In genomic region chr20:63014710-63015109, GRCh38 we compare ENCODE assay signal across 15 cellular contexts. TPM values are rescaled to one million over a fixed set of nuclear protein-coding genes. Genes with fewer than 3 reads are reported as not detected.
A peak's percentile ranks its signal among the peaks of the same experiment; 100 is the strongest.
DNase-seq lines count a peak whose midpoint lies in the region; FAIRE-seq and TF ChIP-seq lines count a peak whose summit lies in the region.
"Had no signal": no experiment of that assay in that cellular context is flagged by ENCODE, and none has a peak within 500 bp of the region (broad histone marks: within the 10 kb centered on the region; RNA-seq: fewer than 3 reads in every experiment).

No MANE protein-coding gene starts in this region.

- no peaks in the 10 kb centered on the region for H3K9me1 ChIP-seq in endothelial cell of umbilical vein (replicated peaks; ENCODE audit: control insufficient read depth, extremely low read depth, insufficient read depth, low read length)

- peaks cover 37 to 42% of the 10 kb centered on the region in 2 experiments for H3K27me3 ChIP-seq in endothelial cell of umbilical vein (ENCODE audit: control insufficient read depth in 2 of 2, insufficient read depth in 2 of 2, low read length in 2 of 2)
- peaks cover 0 to 14% (median 1%) of the 10 kb centered on the region in 3 experiments for H3K27me3 ChIP-seq in neuronal stem cell (ENCODE audit: control insufficient read depth in 3 of 3, insufficient read depth in 3 of 3, low read depth in 1 of 3, low read length in 3 of 3)
- H3K27me3 ChIP-seq in brain microvascular endothelial cell (replicated peaks), result peaks cover 64% of the 10 kb centered on the region

- POLR2A ChIA-PET in endothelial cell of umbilical vein (lab: Charles Lee), result no interaction called here

- in situ Hi-C loops in brain microvascular endothelial cell (cut with HindIII; ENCODE audit: low pct_ligation_motif_present, low sequenced_read_pairs), result no loop called here

- H3K9me3 ChIP-seq in endothelial cell of umbilical vein (replicated peaks; ENCODE audit: control insufficient read depth, insufficient read depth, low read length) (no peaks in the 10 kb centered on the region), neuronal stem cell (replicated peaks in 1 of 2; ENCODE audit: control insufficient read depth in 2 of 2, insufficient read depth in 1 of 2, low read depth in 1 of 2, low read length in 2 of 2) (peaks cover 8 to 17% of the 10 kb centered on the region in 2 donors)

- H2AK5ac ChIP-seq in neuronal stem cell (ENCODE audit: low read depth, low read length), result peak overlapping the region; percentile 100

- TF ChIP-seq CTCF in GM10266 (IDR thresholded peaks at IDR 0.05; ENCODE audit: control insufficient read depth, insufficient read depth, low read depth, missing control alignments) (no peak), endothelial cell of umbilical vein (IDR thresholded peaks at IDR 0.05; ENCODE audit: extremely low read depth in 1 of 2, insufficient read depth in 1 of 2, low read depth in 1 of 2, low read length in 2 of 2) (no peak), brain microvascular endothelial cell (IDR thresholded peaks at IDR 0.05; ENCODE audit: low read depth, low read length, missing control alignments) (no peak)

- no peak overlapping the region for H3K23ac ChIP-seq in neuronal stem cell (ENCODE audit: low read depth, low read length, poor library complexity)

- H2BK12ac ChIP-seq in neuronal stem cell (ENCODE audit: low read length), result peak overlapping the region; percentile 98

- H3K4me1 ChIP-seq in endothelial cell of umbilical vein (ENCODE audit: control insufficient read depth, extremely low read depth, insufficient read depth, low read length) (no peaks in the 10 kb centered on the region), neuronal stem cell (ENCODE audit: control insufficient read depth in 2 of 2, insufficient read depth in 1 of 2, low read depth in 1 of 2, low read length in 2 of 2) (peaks cover 13 to 18% of the 10 kb centered on the region in 2 donors)
- H3K4me1 ChIP-seq: left ventricle myocardium inferior had no signal

- H2BK120ac ChIP-seq in neuronal stem cell (ENCODE audit: low read depth, low read length), result peak overlapping the region; percentile 98

- H3K4me2 ChIP-seq in endothelial cell of umbilical vein (ENCODE audit: insufficient read depth, low read length), result no peak overlapping the region
- no peak overlapping the region for H3K4me2 ChIP-seq in neuronal stem cell (ENCODE audit: insufficient read depth, low read length, poor library complexity, severe bottlenecking)
- H3K4me2 ChIP-seq: SK-N-SH had no signal

- no peak overlapping the region for H3K4ac ChIP-seq in neuronal stem cell (ENCODE audit: low read length)

- peak; percentile 73 for DNase-seq in GM10266 (ENCODE audit: extremely low spot score)
- DNase-seq in NCI-H146 treated with DMSO at 0.1 percent for 48 hours (lab: John Stamatoyannopoulos, UW; ENCODE audit: unreplicated experiment), result peak; percentile 19
- DNase-seq in endothelial cell of umbilical vein (ENCODE audit: low read depth, low spot score), result no peak
- DNase-seq in neuronal stem cell (ENCODE audit: low spot score), result peak; percentile 77
- DNase-seq in GM12892 (ENCODE audit: insufficient read length), result no peak
- DNase-seq in brain microvascular endothelial cell, result no peak
- no peak for DNase-seq in globus pallidus (ENCODE audit: low spot score)
- DNase-seq: GF-D8; KBM-7; left ventricle myocardium inferior; naive thymus-derived CD8-positive, alpha-beta T cell; NCI-H1436 treated with DMSO at 0.1 percent for 48 hours; SK-N-SH had no signal

- H3K9ac ChIP-seq in endothelial cell of umbilical vein (replicated peaks; ENCODE audit: extremely low read depth, insufficient read depth, low read length), result no peak overlapping the region
- H3K9ac ChIP-seq in neuronal stem cell (ENCODE audit: low read depth, low read length, poor library complexity), result peak overlapping the region; percentile 67
- H3K9ac ChIP-seq: SK-N-SH had no signal

- WGBS in neuronal stem cell (ENCODE audit: extremely low coverage in 2 of 2, insufficient read length in 2 of 2, insufficient replicate concordance in 1 of 2), 2 donors, result no CpG with 5 or more reads among the region's 11 CpGs

- peak overlapping the region; percentile 99 for H2BK15ac ChIP-seq in neuronal stem cell (ENCODE audit: low read length)

- H3K36me3 ChIP-seq in endothelial cell of umbilical vein (ENCODE audit: control insufficient read depth in 2 of 2, extremely low read depth in 1 of 2, insufficient read depth in 2 of 2, low read length in 2 of 2), result no peaks in the 10 kb centered on the region
- no peaks in the 10 kb centered on the region for H3K36me3 ChIP-seq in neuronal stem cell (replicated peaks in 1 of 2; ENCODE audit: control insufficient read depth in 2 of 2, insufficient read depth in 2 of 2, low read length in 2 of 2)
- no peaks in the 10 kb centered on the region for H3K36me3 ChIP-seq in brain microvascular endothelial cell (replicated peaks)
- H3K36me3 ChIP-seq: cardiac muscle cell, left ventricle myocardium inferior had no signal

- H3K4me3 ChIP-seq in endothelial cell of umbilical vein (replicated peaks in 1 of 3; ENCODE audit: insufficient read depth in 1 of 3, low read depth in 1 of 3, low read length in 3 of 3) (no peak overlapping the region), neuronal stem cell (ENCODE audit: low read length in 2 of 2) (peak overlapping the region in 1 of 2 donors; percentile 43), brain microvascular endothelial cell (ENCODE audit: low read depth, low read length) (no peak overlapping the region)
- H3K4me3 ChIP-seq: cardiac muscle cell, left ventricle myocardium inferior had no signal

- no TSS peak for BruUV-seq in endothelial cell of umbilical vein (replicated peaks; lab: Mats Ljungman, UMichigan)

- intact Hi-C loops in endothelial cell of umbilical vein (cut with micrococcal nuclease), result no loop called here

- H3K27ac ChIP-seq in endothelial cell of umbilical vein (ENCODE audit: insufficient read depth, low read depth, low read length) (no peak overlapping the region), neuronal stem cell (replicated peaks; ENCODE audit: low read length) (peak overlapping the region; percentile 75), brain microvascular endothelial cell (no peak overlapping the region)
- H3K27ac ChIP-seq: cardiac muscle cell, left ventricle myocardium inferior had no signal

- TF ChIP-seq POLR2A in endothelial cell of umbilical vein (IDR thresholded peaks at IDR 0.05; ENCODE audit: low read depth, low read length) (no peak), GM12892 (IDR thresholded peaks at IDR 0.05; ENCODE audit: low read depth, low read length) (no peak)

- H4K20me1 ChIP-seq in endothelial cell of umbilical vein (replicated peaks; ENCODE audit: control insufficient read depth, extremely low read depth, insufficient read depth, low read length), result no peaks in the 10 kb centered on the region

- H3K14ac ChIP-seq in neuronal stem cell (ENCODE audit: low read length), result peak overlapping the region; percentile 97

- H3K79me2 ChIP-seq in endothelial cell of umbilical vein (ENCODE audit: control insufficient read depth, insufficient read depth, low read length), result no peaks in the 10 kb centered on the region

- dilution Hi-C loops in endothelial cell of umbilical vein (cut with MboI; ENCODE audit: extremely low pct_ligation_motif_present, low sequenced_read_pairs), result no loop called here

- CTCF ChIA-PET in endothelial cell of umbilical vein (lab: Charles Lee), result interaction anchor here (1.6 kb wide), 1 partner anchor 42 kb away, joined by 11 read pairs; no protein-coding TSS in a partner anchor

- no peak overlapping the region for H4K91ac ChIP-seq in neuronal stem cell (ENCODE audit: low read depth, low read length, poor library complexity)

- no peak overlapping the region for H2AFZ ChIP-seq in endothelial cell of umbilical vein (ENCODE audit: low read depth, low read length)
- H2AFZ ChIP-seq in neuronal stem cell (ENCODE audit: low read length), result peak overlapping the region; percentile 97

- H4K8ac ChIP-seq in neuronal stem cell (ENCODE audit: low read depth, low read length), result no peak overlapping the region

- FAIRE-seq in endothelial cell of umbilical vein (lab: Jason Lieb, UNC), result no peak
- no peak for FAIRE-seq in GM12892 (lab: Jason Lieb, UNC)

- no peaks in the 10 kb centered on the region for H3K79me1 ChIP-seq in neuronal stem cell (ENCODE audit: low read depth, low read length)

- peak overlapping the region; percentile 99 for H3K18ac ChIP-seq in neuronal stem cell (ENCODE audit: low read length)

- H2BK5ac ChIP-seq in neuronal stem cell (ENCODE audit: low read length), result no peak overlapping the region

TF ChIP-seq in endothelial cell of umbilical vein, 7 proteins besides CTCF, POLR2A, EP300 and RAD21:
- peak; percentile 31 for TF ChIP-seq EZH2 (IDR thresholded peaks at IDR 0.05; ENCODE audit: borderline replicate concordance, low read depth, low read length, severe bottlenecking)
- TF ChIP-seq GATA2 (IDR thresholded peaks at IDR 0.05; ENCODE audit: insufficient read depth, insufficient read length, low read depth, low read length), result no peak

RNA-seq across cellular contexts. Expression of gene BHLHE23, which starts 7.9 kb away (rescaled TPM):
- not detected in 2 replicates for total RNA-seq in endothelial cell of umbilical vein
- not detected in 2 replicates for polyA plus RNA-seq in endothelial cell of umbilical vein
- polyA plus RNA-seq in endothelial cell of umbilical vein (2011; cell fraction: cytosol; rRNA removed), result not detected in 2 replicates
- not detected in 2 replicates for polyA plus RNA-seq in endothelial cell of umbilical vein (2011; cell fraction: nucleus; rRNA removed)
- not detected in 2 replicates for polyA plus RNA-seq in endothelial cell of umbilical vein (2012)
- polyA minus RNA-seq in endothelial cell of umbilical vein, result not detected in 2 replicates
- not detected for polyA minus RNA-seq in endothelial cell of umbilical vein (2011; cell fraction: cytosol; rRNA and poly(A)+ RNA removed)
- polyA minus RNA-seq in endothelial cell of umbilical vein (2011; cell fraction: nucleus; rRNA and poly(A)+ RNA removed), result not detected in 2 replicates
- not detected for polyA plus RNA-seq in neuronal stem cell (2013, experiment 1 of 2)
- not detected for polyA plus RNA-seq in neuronal stem cell (2013, experiment 2 of 2)
- polyA plus RNA-seq in GM12892 (2012; ENCODE audit: missing spikeins), result not detected
- total RNA-seq: cardiac muscle cell; left ventricle myocardium inferior; naive thymus-derived CD8-positive, alpha-beta T cell; skeletal muscle tissue had no signal
- polyA plus RNA-seq: cardiac muscle cell; naive thymus-derived CD8-positive, alpha-beta T cell; SK-N-SH had no signal

Comparison
In these comparisons a context has a peak if more than half of its experiments do, and no peak if none do; other contexts are left out.
1. DNase-seq: peak in GM10266 (single experiment), NCI-H146 treated with DMSO at 0.1 percent for 48 hours (single experiment) and neuronal stem cell (single experiment); none in endothelial cell of umbilical vein (single experiment), GM12892 (single experiment), brain microvascular endothelial cell (single experiment) and globus pallidus (single experiment).